Comparison of ENCODE assay signal across 15 cellular contexts in genomic region chr6:18326001-18326400, GRCh38.
DNase-seq lines count a peak whose midpoint lies in the region; ATAC-seq, FAIRE-seq and TF ChIP-seq lines count a peak whose summit lies in the region.
"Had no signal": no experiment of that assay in that cellular context is flagged by ENCODE, and none has a peak within 500 bp of the region (broad histone marks: within the 10 kb centered on the region; RNA-seq: fewer than 3 reads in every experiment).

No MANE protein-coding gene starts in this region.

- no peak overlapping the region for H4K8ac ChIP-seq in H1 (ENCODE audit: extremely low read depth, insufficient read depth, low read length)

- H3K4me1 Mint-ChIP-seq in CD8-positive, alpha-beta memory T cell: peaks cover 0 to 2% (median 0%) of the 10 kb centered on the region in 3 donors
- peaks cover 7% of the 10 kb centered on the region for H3K4me1 Mint-ChIP-seq in stimulated activated effector memory CD8-positive, alpha-beta T cell treated with anti-CD3 and anti-CD28 coated beads, Interleukin-12 subunit alpha, Interleukin-12 subunit beta, amount 100 ng/mL, for 72 hours

- H3K27me3 ChIP-seq in OCI-LY3 (ENCODE audit: low read depth, low read length) (no peaks in the 10 kb centered on the region), H1 (replicated peaks in 1 of 4; ENCODE audit: control insufficient read depth in 3 of 4, extremely low read depth in 1 of 4, insufficient read depth in 3 of 4, low read length in 3 of 4) (no peaks in the 10 kb centered on the region), osteoblast (ENCODE audit: insufficient read depth, low read length) (no peaks in the 10 kb centered on the region)
- H3K27me3 ChIP-seq in CD8-positive, alpha-beta memory T cell (ENCODE audit: insufficient read depth, low read length, poor library complexity, severe bottlenecking): no peaks in the 10 kb centered on the region
- H3K27me3 ChIP-seq: MG63 had no signal

- H4K20me1 ChIP-seq in OCI-LY3 (ENCODE audit: insufficient read depth, low read length) (no peaks in the 10 kb centered on the region), H1 (replicated peaks in 1 of 2; ENCODE audit: control insufficient read depth in 1 of 2, insufficient read depth in 2 of 2, low read length in 2 of 2) (no peaks in the 10 kb centered on the region), osteoblast (ENCODE audit: insufficient read depth, low read length) (no peaks in the 10 kb centered on the region)

- 0 out of 2 replicates have a peak, but pooled peaks cover 3% of the 10 kb centered on the region for H3K79me2 ChIP-seq in OCI-LY3 (ENCODE audit: low read length)
- no peaks in the 10 kb centered on the region for H3K79me2 ChIP-seq in H1 (ENCODE audit: control insufficient read depth in 1 of 2, insufficient read depth in 2 of 2, low read length in 2 of 2)
- no peaks in the 10 kb centered on the region for H3K79me2 ChIP-seq in osteoblast (ENCODE audit: insufficient read depth, low read length)

- no peak for ATAC-seq in HG03139 (IDR thresholded peaks at IDR 0.05; ENCODE audit: unreplicated experiment)
- ATAC-seq in stimulated activated effector memory CD8-positive, alpha-beta T cell treated with anti-CD3 and anti-CD28 coated beads, Interleukin-12 subunit alpha, Interleukin-12 subunit beta, amount 100 ng/mL, for 72 hours: no peak
- ATAC-seq: HepG2 had no signal

- H2BK12ac ChIP-seq in H1 (ENCODE audit: low read depth, low read length): no peak overlapping the region

- H3K9ac ChIP-seq in OCI-LY3 (ENCODE audit: low read length): peak overlapping the region; percentile 91
- no peak overlapping the region for H3K9ac ChIP-seq in H1 (replicated peaks in 1 of 4; ENCODE audit: extremely low read depth in 1 of 4, low read depth in 3 of 4, low read length in 3 of 4)
- H3K9ac ChIP-seq: KMS-11 had no signal

- no peak overlapping the region for H2AK5ac ChIP-seq in H1 (ENCODE audit: low read depth, low read length)

- H3K56ac ChIP-seq in H1 (replicated peaks; ENCODE audit: insufficient read length, low read depth, low read length): no peak overlapping the region

- no peak overlapping the region for H2BK120ac ChIP-seq in H1 (replicated peaks; ENCODE audit: low read depth, low read length)

- no peaks in the 10 kb centered on the region for H3K79me1 ChIP-seq in H1 (ENCODE audit: low read depth, low read length)

- TF ChIP-seq CTCF in GM12865 (IDR thresholded peaks at IDR 0.05; ENCODE audit: insufficient read depth, low read depth, low read length, missing control alignments): no peak
- no peak for TF ChIP-seq CTCF in OCI-LY3 (IDR thresholded peaks at IDR 0.05; ENCODE audit: low read depth, low read length)
- TF ChIP-seq CTCF in H1 (IDR thresholded peaks at IDR 0.05; ENCODE audit: control extremely low read depth in 1 of 3, insufficient read depth in 1 of 3, low read depth in 1 of 3, low read length in 3 of 3): no peak
- no peak for TF ChIP-seq CTCF in osteoblast (IDR thresholded peaks at IDR 0.05; ENCODE audit: extremely low read depth, low read depth, low read length)

- FAIRE-seq in H1 (lab: Jason Lieb, UNC): no peak
- FAIRE-seq: GM18507, HepG2 had no signal

- H3K4me1 ChIP-seq in OCI-LY3 (ENCODE audit: low read length): peaks cover 75% of the 10 kb centered on the region
- peaks cover 0 to 3% (median 0%) of the 10 kb centered on the region in 4 experiments; a peak in 1 of 7 replicates for H3K4me1 ChIP-seq in H1 (replicated peaks in 1 of 4; ENCODE audit: control insufficient read depth in 3 of 4, insufficient read depth in 4 of 4, low read length in 3 of 4)
- no peaks in the 10 kb centered on the region for H3K4me1 ChIP-seq in osteoblast (ENCODE audit: insufficient read depth, low read length)
- H3K4me1 ChIP-seq in CD8-positive, alpha-beta memory T cell (ENCODE audit: insufficient read depth, low read length): no peaks in the 10 kb centered on the region

- POLR2A ChIA-PET in H1 (lab: Charles Lee; ENCODE audit: partially characterized antibody): interaction anchor here (0.7 kb wide), 1 partner anchor 249 kb away, joined by 3 read pairs; no protein-coding TSS in a partner anchor
- POLR2A ChIA-PET in CD8-positive, alpha-beta memory T cell (lab: Charles Lee): no interaction called here

- H2AFZ ChIP-seq in OCI-LY3 (ENCODE audit: low read depth, low read length) (no peak overlapping the region), H1 (ENCODE audit: low read length) (peak overlapping the region; percentile 79; the same call in 1 of the 2 replicates), osteoblast (ENCODE audit: low read length) (peak overlapping the region; percentile 73)

- H3K27ac Mint-ChIP-seq in CD8-positive, alpha-beta memory T cell: no peak overlapping the region
- H3K27ac Mint-ChIP-seq in stimulated activated effector memory CD8-positive, alpha-beta T cell treated with anti-CD3 and anti-CD28 coated beads, Interleukin-12 subunit alpha, Interleukin-12 subunit beta, amount 100 ng/mL, for 72 hours: no peak overlapping the region

- no peak overlapping the region for H2BK15ac ChIP-seq in H1 (ENCODE audit: low read length)

- H3K9me3 ChIP-seq in OCI-LY3 (ENCODE audit: insufficient read depth, low read length) (no peaks in the 10 kb centered on the region), H1 (ENCODE audit: insufficient read depth in 2 of 2, low read depth in 1 of 2, low read length in 1 of 2) (no peaks in the 10 kb centered on the region), osteoblast (ENCODE audit: low read depth, low read length) (no peaks in the 10 kb centered on the region)
- H3K9me3 ChIP-seq in CD8-positive, alpha-beta memory T cell (ENCODE audit: low read length): no peaks in the 10 kb centered on the region
- H3K9me3 ChIP-seq: MG63 had no signal

- CTCF ChIA-PET in H1 (lab: Charles Lee; ENCODE audit: partially characterized antibody): interaction anchor here (0.6 to 15.6 kb wide), 4 partner anchors 9 to 178 kb away, joined by 3 to 268 read pairs (median 4); no protein-coding TSS in a partner anchor
- CTCF ChIA-PET in CD8-positive, alpha-beta memory T cell (lab: Charles Lee): no interaction called here

- H3K18ac ChIP-seq in H1 (ENCODE audit: extremely low read depth, low read length): no peak overlapping the region

- no peak overlapping the region for H4K91ac ChIP-seq in H1 (replicated peaks; ENCODE audit: insufficient read length, low read length)

- H3K23me2 ChIP-seq in H1 (ENCODE audit: low read depth, low read length): no peaks in the 10 kb centered on the region

- H2BK5ac ChIP-seq in H1 (ENCODE audit: low read depth, low read length): peak overlapping the region; percentile 35; the same call in 1 of the 2 replicates

- no peak for TF ChIP-seq EP300 in H1 (IDR thresholded peaks at IDR 0.05; ENCODE audit: borderline replicate concordance in 1 of 2, low read depth in 2 of 2, low read length in 2 of 2)

- WGBS in H1 (ENCODE audit: extremely low coverage in 1 of 2, insufficient coverage in 1 of 2, insufficient read length in 1 of 2, insufficient replicate concordance in 2 of 2, low coverage in 1 of 2, low lambda C conversion rate in 2 of 2, missing lambda C conversion rate in 1 of 2), 2 experiments: 81% methylated on average over 2 of the region's 2 CpGs; no CpG with 5 or more reads in 1 of the 2 experiments

- peak overlapping the region; percentile 100 for H3K27ac ChIP-seq in OCI-LY3 (ENCODE audit: low read length)
- H3K27ac ChIP-seq in H1 (ENCODE audit: low read depth, low read length): no peak overlapping the region
- H3K27ac ChIP-seq in osteoblast (ENCODE audit: low read depth, low read length): no peak overlapping the region
- no peak overlapping the region for H3K27ac ChIP-seq in CD8-positive, alpha-beta memory T cell (ENCODE audit: low read depth, low read length)
- H3K27ac ChIP-seq: KMS-11 had no signal

- H3K14ac ChIP-seq in H1 (ENCODE audit: insufficient read length): no peak overlapping the region

- peaks cover 8 to 24% of the 10 kb centered on the region in 2 donors for H3K27me3 Mint-ChIP-seq in CD8-positive, alpha-beta memory T cell

- TF ChIP-seq POLR2A in H1 (IDR thresholded peaks at IDR 0.05; ENCODE audit: control extremely low read depth in 1 of 2, low read depth in 2 of 2, low read length in 2 of 2): no peak

- DNase-seq in GM12865 (ENCODE audit: low read depth) (peak; percentile 30), H1 (ENCODE audit: low read depth in 1 of 2, low spot score in 2 of 2) (no peak), osteoblast (ENCODE audit: insufficient read length, low spot score, missing footprints) (no peak)
- no peak for DNase-seq in CD8-positive, alpha-beta memory T cell
- DNase-seq in stimulated activated effector memory CD8-positive, alpha-beta T cell treated with anti-CD3 and anti-CD28 coated beads, Interleukin-12 subunit alpha, Interleukin-12 subunit beta, amount 100 ng/mL, for 72 hours (ENCODE audit: low spot score in 2 of 2): no peak
- DNase-seq in stimulated activated CD4-positive, alpha-beta T cell treated with anti-CD3 and anti-CD28 coated beads, Interleukin-4, amount 100 ng/mL, for 24 hours: no peak
- DNase-seq: MG63, NCI-H1092, NCI-H510A treated with DMSO at 0.1 percent for 48 hours, SHP77 had no signal

- no peak overlapping the region for H3K23ac ChIP-seq in H1 (ENCODE audit: insufficient read length)

- no peak overlapping the region for H3K4me3 Mint-ChIP-seq in CD8-positive, alpha-beta memory T cell
- no peak overlapping the region for H3K4me3 Mint-ChIP-seq in stimulated activated effector memory CD8-positive, alpha-beta T cell treated with anti-CD3 and anti-CD28 coated beads, Interleukin-12 subunit alpha, Interleukin-12 subunit beta, amount 100 ng/mL, for 72 hours

- H3K9me3 Mint-ChIP-seq in CD8-positive, alpha-beta memory T cell: no peaks in the 10 kb centered on the region
- H3K9me3 Mint-ChIP-seq in stimulated activated effector memory CD8-positive, alpha-beta T cell treated with anti-CD3 and anti-CD28 coated beads, Interleukin-12 subunit alpha, Interleukin-12 subunit beta, amount 100 ng/mL, for 72 hours: no peaks in the 10 kb centered on the region

- H4K5ac ChIP-seq in H1 (ENCODE audit: insufficient read length, low read depth, low read length): no peak overlapping the region

- H2BK20ac ChIP-seq in H1 (ENCODE audit: low read length): peak overlapping the region; percentile 43; the same call in 1 of the 2 replicates

- H3K4me2 ChIP-seq in OCI-LY3 (ENCODE audit: low read length) (peak overlapping the region; percentile 52), H1 (ENCODE audit: insufficient read depth in 1 of 2, low read depth in 2 of 2, low read length in 2 of 2) (no peak overlapping the region), osteoblast (ENCODE audit: insufficient read depth, low read length) (no peak overlapping the region)
- H3K4me2 ChIP-seq: KMS-11 had no signal

- H3K4ac ChIP-seq in H1 (replicated peaks; ENCODE audit: insufficient read length, low read depth, low read length): no peak overlapping the region

- H3K36me3 Mint-ChIP-seq in CD8-positive, alpha-beta memory T cell: no peaks in the 10 kb centered on the region
- H3K36me3 Mint-ChIP-seq in stimulated activated effector memory CD8-positive, alpha-beta T cell treated with anti-CD3 and anti-CD28 coated beads, Interleukin-12 subunit alpha, Interleukin-12 subunit beta, amount 100 ng/mL, for 72 hours: no peaks in the 10 kb centered on the region

- no peak overlapping the region for H3K4me3 ChIP-seq in GM12865 (ENCODE audit: low read depth, low read length)
- peak overlapping the region; percentile 21; the same call in 1 of the 2 replicates for H3K4me3 ChIP-seq in OCI-LY3 (ENCODE audit: low read length)
- no peak overlapping the region for H3K4me3 ChIP-seq in H1 (ENCODE audit: extremely low read depth in 1 of 4, insufficient read depth in 2 of 4, low read depth in 3 of 4, low read length in 4 of 4)
- no peak overlapping the region for H3K4me3 ChIP-seq in osteoblast (ENCODE audit: insufficient read depth, low read length)
- no peak overlapping the region for H3K4me3 ChIP-seq in CD8-positive, alpha-beta memory T cell (ENCODE audit: low read length)
- H3K4me3 ChIP-seq: MG63 had no signal

- H3K36me3 ChIP-seq in OCI-LY3 (replicated peaks; ENCODE audit: low read depth, low read length) (no peaks in the 10 kb centered on the region), H1 (ENCODE audit: control insufficient read depth in 2 of 4, insufficient read depth in 4 of 4, low read length in 3 of 4) (no peaks in the 10 kb centered on the region), osteoblast (ENCODE audit: insufficient read depth, low read length) (no peaks in the 10 kb centered on the region)
- H3K36me3 ChIP-seq in CD8-positive, alpha-beta memory T cell (ENCODE audit: insufficient read depth, low read length): no peaks in the 10 kb centered on the region
- H3K36me3 ChIP-seq: MG63 had no signal

- TF ChIP-seq RAD21 in H1 (IDR thresholded peaks at IDR 0.05 in 1 of 2, conservative IDR thresholded peaks at IDR 0.05 in 1 of 2; ENCODE audit: low read depth in 2 of 2, low read length in 2 of 2): no peak
